Comparison of ENCODE assay signal across 1 cellular context in the genomic region with DNA sequence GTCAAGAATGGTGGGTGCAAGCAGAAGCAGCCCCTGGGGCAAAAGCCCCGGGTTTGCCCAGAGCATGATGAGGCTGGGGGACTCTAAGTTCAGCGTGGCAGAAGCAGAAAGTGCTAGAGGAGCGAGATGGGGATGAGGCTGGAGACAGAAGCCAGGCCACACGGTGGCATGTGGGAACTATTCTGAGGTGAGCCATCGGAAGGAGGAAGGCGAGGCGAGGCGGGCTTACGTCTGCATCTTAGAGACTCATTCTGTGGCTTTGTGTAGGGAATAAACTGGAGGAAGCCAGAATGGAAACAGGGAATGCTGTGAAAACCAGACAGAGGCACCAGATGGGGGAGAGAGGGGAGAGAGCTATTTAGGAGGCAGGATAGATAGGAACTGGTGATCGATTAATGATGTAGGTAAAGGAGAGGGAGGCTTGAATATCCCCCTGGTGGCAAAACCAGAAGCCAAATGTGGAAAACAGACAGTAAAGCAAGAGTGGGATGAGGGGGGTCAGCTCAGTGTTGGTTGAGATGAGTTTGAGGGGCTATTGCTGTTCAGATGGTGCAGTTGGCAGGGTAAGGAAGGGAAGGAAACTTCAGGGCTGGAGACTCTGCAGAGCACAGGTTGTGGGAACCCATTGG.
TF ChIP-seq lines count a peak whose summit lies in the region.

No MANE protein-coding gene starts in this region.

TF ChIP-seq in A549, 52 proteins besides CTCF, POLR2A, EP300 and RAD21:
- TF ChIP-seq JUNB (IDR thresholded peaks at IDR 0.05) (no peak), MAFK (IDR thresholded peaks at IDR 0.05; ENCODE audit: partially characterized antibody) (peak; percentile 16), KDM5A (IDR thresholded peaks at IDR 0.05) (no peak), GATA3 (IDR thresholded peaks at IDR 0.05; ENCODE audit: borderline replicate concordance) (no peak), TFCP2L1 (CRISPR knock-in tag; IDR thresholded peaks at IDR 0.05) (no peak), SREBF2 (IDR thresholded peaks at IDR 0.05) (no peak)
- TF ChIP-seq, protein P1, sequence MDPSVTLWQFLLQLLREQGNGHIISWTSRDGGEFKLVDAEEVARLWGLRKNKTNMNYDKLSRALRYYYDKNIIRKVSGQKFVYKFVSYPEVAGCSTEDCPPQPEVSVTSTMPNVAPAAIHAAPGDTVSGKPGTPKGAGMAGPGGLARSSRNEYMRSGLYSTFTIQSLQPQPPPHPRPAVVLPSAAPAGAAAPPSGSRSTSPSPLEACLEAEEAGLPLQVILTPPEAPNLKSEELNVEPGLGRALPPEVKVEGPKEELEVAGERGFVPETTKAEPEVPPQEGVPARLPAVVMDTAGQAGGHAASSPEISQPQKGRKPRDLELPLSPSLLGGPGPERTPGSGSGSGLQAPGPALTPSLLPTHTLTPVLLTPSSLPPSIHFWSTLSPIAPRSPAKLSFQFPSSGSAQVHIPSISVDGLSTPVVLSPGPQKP (IDR thresholded peaks at IDR 0.05; ENCODE audit: low read depth, low read length) = no peak
- TF ChIP-seq, protein P2, sequence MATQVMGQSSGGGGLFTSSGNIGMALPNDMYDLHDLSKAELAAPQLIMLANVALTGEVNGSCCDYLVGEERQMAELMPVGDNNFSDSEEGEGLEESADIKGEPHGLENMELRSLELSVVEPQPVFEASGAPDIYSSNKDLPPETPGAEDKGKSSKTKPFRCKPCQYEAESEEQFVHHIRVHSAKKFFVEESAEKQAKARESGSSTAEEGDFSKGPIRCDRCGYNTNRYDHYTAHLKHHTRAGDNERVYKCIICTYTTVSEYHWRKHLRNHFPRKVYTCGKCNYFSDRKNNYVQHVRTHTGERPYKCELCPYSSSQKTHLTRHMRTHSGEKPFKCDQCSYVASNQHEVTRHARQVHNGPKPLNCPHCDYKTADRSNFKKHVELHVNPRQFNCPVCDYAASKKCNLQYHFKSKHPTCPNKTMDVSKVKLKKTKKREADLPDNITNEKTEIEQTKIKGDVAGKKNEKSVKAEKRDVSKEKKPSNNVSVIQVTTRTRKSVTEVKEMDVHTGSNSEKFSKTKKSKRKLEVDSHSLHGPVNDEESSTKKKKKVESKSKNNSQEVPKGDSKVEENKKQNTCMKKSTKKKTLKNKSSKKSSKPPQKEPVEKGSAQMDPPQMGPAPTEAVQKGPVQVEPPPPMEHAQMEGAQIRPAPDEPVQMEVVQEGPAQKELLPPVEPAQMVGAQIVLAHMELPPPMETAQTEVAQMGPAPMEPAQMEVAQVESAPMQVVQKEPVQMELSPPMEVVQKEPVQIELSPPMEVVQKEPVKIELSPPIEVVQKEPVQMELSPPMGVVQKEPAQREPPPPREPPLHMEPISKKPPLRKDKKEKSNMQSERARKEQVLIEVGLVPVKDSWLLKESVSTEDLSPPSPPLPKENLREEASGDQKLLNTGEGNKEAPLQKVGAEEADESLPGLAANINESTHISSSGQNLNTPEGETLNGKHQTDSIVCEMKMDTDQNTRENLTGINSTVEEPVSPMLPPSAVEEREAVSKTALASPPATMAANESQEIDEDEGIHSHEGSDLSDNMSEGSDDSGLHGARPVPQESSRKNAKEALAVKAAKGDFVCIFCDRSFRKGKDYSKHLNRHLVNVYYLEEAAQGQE (IDR thresholded peaks at IDR 0.05) = no peak
